8 cellular contexts compared by ENCODE assay signal in the genomic region with DNA sequence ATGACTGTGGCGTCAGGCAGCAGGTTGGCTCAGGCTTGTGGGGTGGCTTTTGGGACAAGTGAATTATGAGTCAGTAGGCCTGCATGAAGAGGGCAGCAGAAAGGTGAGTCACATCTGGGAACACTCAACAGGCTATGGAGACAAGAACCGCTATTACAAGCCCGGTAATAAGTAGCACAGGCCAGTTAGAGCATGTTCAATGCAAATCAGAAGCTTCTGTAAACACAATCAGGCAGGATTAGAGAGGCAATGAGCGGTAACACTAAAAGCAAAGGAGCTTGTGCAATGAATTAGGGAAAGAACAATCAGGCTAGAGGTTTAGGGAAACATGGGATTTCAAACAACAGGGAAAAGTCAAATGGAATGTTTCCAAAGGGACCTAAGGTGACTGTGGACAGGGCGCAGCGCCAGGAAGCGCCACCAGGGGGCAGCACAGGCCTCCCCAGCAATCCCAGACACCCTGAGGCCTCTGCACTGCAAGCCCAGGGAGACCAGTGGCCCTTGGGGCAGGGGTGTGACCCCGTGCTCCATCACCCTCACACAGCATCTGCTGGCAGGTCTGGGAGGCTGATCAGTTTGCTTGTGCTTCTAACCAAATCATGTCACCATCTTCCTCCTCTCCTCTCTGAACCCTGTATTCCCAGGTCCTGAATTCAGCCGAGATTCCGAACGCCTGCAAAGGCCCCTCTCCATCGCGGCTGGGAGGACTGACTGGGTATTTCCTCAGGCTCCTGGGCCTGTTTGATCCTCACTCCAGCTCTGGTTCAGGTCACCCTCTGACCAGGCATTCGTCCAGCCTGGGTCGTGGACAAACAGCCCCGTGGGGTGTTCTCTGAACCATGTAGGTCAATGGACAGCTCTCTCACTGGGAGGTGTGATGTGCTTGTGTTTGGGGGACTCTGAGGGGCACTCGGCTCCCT. TPM values are rescaled to one million over a fixed set of nuclear protein-coding genes. Genes with fewer than 3 reads are reported as not detected.
A peak's percentile ranks its signal among the peaks of the same experiment; 100 is the strongest.
DNase-seq lines count a peak whose midpoint lies in the region; ATAC-seq and TF ChIP-seq lines count a peak whose summit lies in the region.

No MANE protein-coding gene starts in this region.

- peaks cover 0 to 9% (median 0%) of the 10 kb centered on the region in 7 donors for H3K4me1 Mint-ChIP-seq in naive thymus-derived CD4-positive, alpha-beta T cell
- H3K4me1 Mint-ChIP-seq in stimulated activated naive B cell treated with anti-CD40 and anti-IgM and Interleukin-4, amounts not matched to agents 10 μg/mL and 1 μg/mL and 100 μg/mL, for 72 hours = no peaks in the 10 kb centered on the region

- H3K4me1 ChIP-seq in BE2C = no peaks in the 10 kb centered on the region
- H3K4me1 ChIP-seq in naive thymus-derived CD4-positive, alpha-beta T cell (ENCODE audit: control insufficient read depth in 2 of 2, insufficient read depth in 2 of 2, low read length in 2 of 2) = no peaks in the 10 kb centered on the region

- intact Hi-C loops in naive thymus-derived CD4-positive, alpha-beta T cell (cut with micrococcal nuclease) = loop anchor here in 1 of 2 donors (1.0 to 10.0 kb wide), 2 partner anchors 32 to 146 kb away; no protein-coding TSS in a partner anchor

- POLR2A ChIA-PET in naive thymus-derived CD4-positive, alpha-beta T cell (lab: Charles Lee) = no interaction called here

- H3K9me3 Mint-ChIP-seq in naive thymus-derived CD4-positive, alpha-beta T cell = no peaks in the 10 kb centered on the region
- no peaks in the 10 kb centered on the region for H3K9me3 Mint-ChIP-seq in stimulated activated naive B cell treated with anti-CD40 and anti-IgM and Interleukin-4, amounts not matched to agents 10 μg/mL and 1 μg/mL and 100 μg/mL, for 72 hours

- no peak for TF ChIP-seq POLR2A in erythroblast (IDR thresholded peaks at IDR 0.05; ENCODE audit: low read length)

- peak; percentile 81 for TF ChIP-seq CTCF in BE2C (IDR thresholded peaks at IDR 0.05; ENCODE audit: low read depth, low read length)

- peak; percentile 58 for DNase-seq in BE2C
- peak; percentile 11 to 16 for DNase-seq in NOMO-1 (lab: John Stamatoyannopoulos, UW; ENCODE audit: unreplicated experiment in 2 of 2)
- DNase-seq in activated T-cell treated with anti-CD3 and anti-CD28 coated beads for 24 hours (ENCODE audit: low read depth) = peak; percentile 49
- DNase-seq in erythroblast (lab: John Stamatoyannopoulos, UW) = peak; percentile 59 to 78
- DNase-seq in naive thymus-derived CD4-positive, alpha-beta T cell = peak in 7 of 9 donors; percentile 20 to 70 (median 43)
- DNase-seq in stimulated activated naive B cell treated with anti-CD40 and anti-IgM and Interleukin-4, amounts not matched to agents 10 μg/mL and 1 μg/mL and 100 μg/mL, for 72 hours = peak; percentile 8

- no peaks in the 10 kb centered on the region for H3K9me3 ChIP-seq in BE2C
- H3K9me3 ChIP-seq in naive thymus-derived CD4-positive, alpha-beta T cell (ENCODE audit: control insufficient read depth in 2 of 3, low read length in 3 of 3) = no peaks in the 10 kb centered on the region

- H3K4me3 Mint-ChIP-seq in naive thymus-derived CD4-positive, alpha-beta T cell = no peak overlapping the region
- H3K4me3 Mint-ChIP-seq in stimulated activated naive B cell treated with anti-CD40 and anti-IgM and Interleukin-4, amounts not matched to agents 10 μg/mL and 1 μg/mL and 100 μg/mL, for 72 hours = no peak overlapping the region

- no peak overlapping the region for H3K27ac ChIP-seq in naive thymus-derived CD4-positive, alpha-beta T cell (ENCODE audit: low read depth, low read length)

- no peaks in the 10 kb centered on the region for H3K27me3 ChIP-seq in BE2C
- no peaks in the 10 kb centered on the region for H3K27me3 ChIP-seq in naive thymus-derived CD4-positive, alpha-beta T cell (ENCODE audit: control insufficient read depth in 2 of 2, insufficient read depth in 2 of 2, low read length in 2 of 2)

- no peaks in the 10 kb centered on the region for H3K36me3 Mint-ChIP-seq in naive thymus-derived CD4-positive, alpha-beta T cell
- peaks cover 44 to 66% of the 10 kb centered on the region in 2 donors for H3K36me3 Mint-ChIP-seq in stimulated activated naive B cell treated with anti-CD40 and anti-IgM and Interleukin-4, amounts not matched to agents 10 μg/mL and 1 μg/mL and 100 μg/mL, for 72 hours

- H3K4me3 ChIP-seq in BE2C (ENCODE audit: low read depth, low read length) = no peak overlapping the region
- H3K4me3 ChIP-seq in naive thymus-derived CD4-positive, alpha-beta T cell (ENCODE audit: low read length) = no peak overlapping the region

- CTCF ChIA-PET in naive thymus-derived CD4-positive, alpha-beta T cell (lab: Charles Lee) = interaction anchor here (0.6 kb wide), 1 partner anchor 65 kb away, joined by 3 read pairs; no protein-coding TSS in a partner anchor

- H3K27me3 Mint-ChIP-seq in naive thymus-derived CD4-positive, alpha-beta T cell = no peaks in the 10 kb centered on the region
- H3K27me3 Mint-ChIP-seq in stimulated activated naive B cell treated with anti-CD40 and anti-IgM and Interleukin-4, amounts not matched to agents 10 μg/mL and 1 μg/mL and 100 μg/mL, for 72 hours = no peaks in the 10 kb centered on the region

- no peaks in the 10 kb centered on the region for H3K36me3 ChIP-seq in BE2C
- no peaks in the 10 kb centered on the region for H3K36me3 ChIP-seq in naive thymus-derived CD4-positive, alpha-beta T cell (ENCODE audit: control insufficient read depth in 2 of 3, insufficient read depth in 3 of 3, low read length in 3 of 3)

- peak; percentile 67 for ATAC-seq in GM19043 (IDR thresholded peaks at IDR 0.05; ENCODE audit: low read depth, unreplicated experiment)
- ATAC-seq in HG03521 (IDR thresholded peaks at IDR 0.05; ENCODE audit: unreplicated experiment) = peak; percentile 52
- peak; percentile 72 for ATAC-seq in naive thymus-derived CD4-positive, alpha-beta T cell
- peak; percentile 65 to 76 for ATAC-seq in stimulated activated naive B cell treated with anti-CD40 and anti-IgM and Interleukin-4, amounts not matched to agents 10 μg/mL and 1 μg/mL and 100 μg/mL, for 72 hours (replicated peaks)

- H3K27ac Mint-ChIP-seq in naive thymus-derived CD4-positive, alpha-beta T cell = peak overlapping the region in 1 of 9 donors; percentile 39
- no peak overlapping the region for H3K27ac Mint-ChIP-seq in stimulated activated naive B cell treated with anti-CD40 and anti-IgM and Interleukin-4, amounts not matched to agents 10 μg/mL and 1 μg/mL and 100 μg/mL, for 72 hours

RNA-seq across cellular contexts. Expression of gene C11orf58, which starts 50.0 kb away (rescaled TPM):
- 254 TPM for polyA plus RNA-seq in BE2C (2012; ENCODE audit: insufficient read depth, insufficient read length, low read depth)
- total RNA-seq in naive thymus-derived CD4-positive, alpha-beta T cell = 100 to 1,000 TPM; 116 to 168 (median 155) TPM
- 100 to 1,000 TPM; 174 to 260 TPM for polyA plus RNA-seq in naive thymus-derived CD4-positive, alpha-beta T cell

Comparison
In these comparisons a context has a peak if more than half of its experiments do, and no peak if none do; other contexts are left out.
1. DNase-seq: peak in every context shown above with its lines; median percentile 68 in erythroblast; 58 in BE2C; 49 in activated T-cell treated with anti-CD3 and anti-CD28 coated beads for 24 hours; 43 in naive thymus-derived CD4-positive, alpha-beta T cell; 14 in NOMO-1; 8 in stimulated activated naive B cell treated with anti-CD40 and anti-IgM and Interleukin-4, amounts not matched to agents 10 μg/mL and 1 μg/mL and 100 μg/mL, for 72 hours.